9 cellular contexts compared by ENCODE assay signal in the genomic region with DNA sequence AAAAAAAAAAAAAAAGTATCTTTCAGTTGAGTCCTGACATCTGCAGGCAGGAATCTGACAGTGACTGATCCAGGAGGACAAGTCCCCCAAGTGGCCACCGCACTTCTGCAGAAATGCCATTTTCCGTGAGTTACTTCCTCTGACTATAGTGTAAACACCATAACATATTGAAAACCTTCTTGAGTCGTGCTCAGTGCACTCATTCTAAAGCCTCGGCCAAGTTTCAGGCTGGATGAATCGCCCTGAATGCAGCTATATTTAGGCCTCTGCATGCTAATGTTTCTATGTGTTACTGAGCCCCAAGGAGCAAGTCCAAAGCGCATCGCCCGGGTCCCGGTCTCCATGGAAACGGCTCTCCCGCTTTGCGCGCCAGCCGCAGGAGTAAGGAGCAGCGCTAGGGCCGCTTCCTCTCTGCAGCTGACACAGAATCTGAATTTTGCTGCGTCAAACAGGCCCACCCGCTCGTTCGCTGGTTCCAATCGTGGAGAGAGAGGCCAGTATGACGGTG.
DNase-seq lines count a peak whose midpoint lies in the region; TF ChIP-seq lines count a peak whose summit lies in the region.
"Had no signal": no experiment of that assay in that cellular context is flagged by ENCODE, and none has a peak within 500 bp of the region (broad histone marks: within the 10 kb centered on the region; RNA-seq: fewer than 3 reads in every experiment).

No MANE protein-coding gene starts in this region.

- H3K4me1 ChIP-seq in BLaER1 treated with 17β-estradiol and CSF1 and Interleukin-3, amounts not matched to agents 10 nM and 100 nM, result peaks cover 0 to 12% (median 9%) of the 10 kb centered on the region in 10 experiments; a peak in 12 of 20 replicates
- H3K4me1 ChIP-seq in adrenal gland (replicated peaks in 1 of 2), result no peaks in the 10 kb centered on the region
- H3K4me1 ChIP-seq: HAP-1 had no signal

- peaks cover 0 to 18% (median 8%) of the 10 kb centered on the region in 11 experiments; a peak in 11 of 22 replicates for H3K27me3 ChIP-seq in BLaER1 treated with 17β-estradiol and CSF1 and Interleukin-3, amounts not matched to agents 10 nM and 100 nM
- no peaks in the 10 kb centered on the region for H3K27me3 ChIP-seq in adrenal gland

- intact Hi-C loops in adrenal gland (cut with DNase I), result no loop called here

- H4K20me1 ChIP-seq in BLaER1 treated with 17β-estradiol and CSF1 and Interleukin-3, amounts not matched to agents 10 nM and 100 nM, result no peaks in the 10 kb centered on the region

- in situ Hi-C loops in KBM-7 (cut with MboI; ENCODE audit: low pct_unique_long_range_greater_than_20kb, low sequenced_read_pairs), result no loop called here

- peak overlapping the region; percentile 33 to 75 (median 61) for H3K4me2 ChIP-seq in BLaER1 treated with 17β-estradiol and CSF1 and Interleukin-3, amounts not matched to agents 10 nM and 100 nM

- TF ChIP-seq POLR2A in adrenal gland (IDR thresholded peaks at IDR 0.05), result no peak

- peak overlapping the region in 1 of 11 experiments; percentile 53; a peak in 1 of 22 replicates for H3K27ac ChIP-seq in BLaER1 treated with 17β-estradiol and CSF1 and Interleukin-3, amounts not matched to agents 10 nM and 100 nM
- H3K27ac ChIP-seq in adrenal gland, result no peak overlapping the region

- peak; percentile 4 for DNase-seq in KBM-7
- DNase-seq in adrenal gland, result peak; percentile 17 to 72 (median 27)
- DNase-seq in islet precursor cell, result peak; percentile 82
- peak; percentile 30 for DNase-seq in stromal cell of bone marrow (ENCODE audit: low read depth)
- no peak for DNase-seq in activated gamma-delta T cell treated with Interleukin-2 at 50 U/mL for 16 hours
- no peak for DNase-seq in OCI-M2 (lab: John Stamatoyannopoulos, UW; ENCODE audit: unreplicated experiment)
- no peak for DNase-seq in cortex of kidney (lab: John Stamatoyannopoulos, UW)

- no peak for TF ChIP-seq CTCF in adrenal gland (IDR thresholded peaks at IDR 0.05)

- H3K9me3 ChIP-seq in BLaER1 treated with 17β-estradiol and CSF1 and Interleukin-3, amounts not matched to agents 10 nM and 100 nM (replicated peaks in 1 of 11), result no peaks in the 10 kb centered on the region
- H3K9me3 ChIP-seq in adrenal gland (replicated peaks in 1 of 3), result no peaks in the 10 kb centered on the region
- H3K9me3 ChIP-seq: HAP-1 had no signal

- peak overlapping the region in 4 of 10 experiments; percentile 10 to 54 (median 27); a peak in 6 of 20 replicates for H3K4me3 ChIP-seq in BLaER1 treated with 17β-estradiol and CSF1 and Interleukin-3, amounts not matched to agents 10 nM and 100 nM
- peak overlapping the region in 1 of 4 donors; percentile 42 for H3K4me3 ChIP-seq in adrenal gland
- H3K4me3 ChIP-seq: HAP-1 had no signal

- no peaks in the 10 kb centered on the region for H3K36me3 ChIP-seq in BLaER1 treated with 17β-estradiol and CSF1 and Interleukin-3, amounts not matched to agents 10 nM and 100 nM
- H3K36me3 ChIP-seq in adrenal gland (replicated peaks in 1 of 2), result no peaks in the 10 kb centered on the region
- H3K36me3 ChIP-seq: HAP-1 had no signal

- H3K9ac ChIP-seq in BLaER1 treated with 17β-estradiol and CSF1 and Interleukin-3, amounts not matched to agents 10 nM and 100 nM, result peak overlapping the region in 2 of 11 experiments; percentile 5 to 52; a peak in 3 of 22 replicates

- WGBS in adrenal gland, 4 donors, result 6 to 24% (median 7%) methylated on average over 9 to 22 of the region's 22 CpGs

Comparison
In these comparisons a context has a peak if more than half of its experiments do, and no peak if none do; other contexts are left out.
1. DNase-seq: peak in KBM-7 (single experiment), adrenal gland (7 of 7), islet precursor cell (single experiment) and stromal cell of bone marrow (single experiment); none in activated gamma-delta T cell treated with Interleukin-2 at 50 U/mL for 16 hours (single experiment), OCI-M2 (single experiment) and cortex of kidney (single experiment).